Comparison of ENCODE assay signal across 17 cellular contexts in genomic region chr13:85586856-85587255, GRCh38.
DNase-seq lines count a peak whose midpoint lies in the region; ATAC-seq and TF ChIP-seq lines count a peak whose summit lies in the region.
"Had no signal": no experiment of that assay in that cellular context is flagged by ENCODE, and none has a peak within 500 bp of the region (broad histone marks: within the 10 kb centered on the region; RNA-seq: fewer than 3 reads in every experiment).

No MANE protein-coding gene starts in this region.

- no peak for ATAC-seq in HG02759 (IDR thresholded peaks at IDR 0.05; ENCODE audit: unreplicated experiment)
- ATAC-seq: HCT116, HepG2, K562, Right ventricle myocardium inferior had no signal

- intact Hi-C loops in posterior cingulate gyrus (cut with DNase I), result no loop called here

- H3K4me1 Mint-ChIP-seq in HFFc6 (ENCODE audit: low read depth), result peaks cover 40% of the 10 kb centered on the region

- TF ChIP-seq CTCF in 22Rv1 (IDR thresholded peaks at IDR 0.05), result no peak
- no peak for TF ChIP-seq CTCF in HFFc6 (IDR thresholded peaks at IDR 0.05)
- no peak for TF ChIP-seq CTCF in RWPE1 (conservative IDR thresholded peaks at IDR 0.05; ENCODE audit: low read depth)

- peaks cover 3% of the 10 kb centered on the region for H3K27me3 Mint-ChIP-seq in HFFc6 (ENCODE audit: insufficient read depth)

- peak overlapping the region; percentile 40 for H3K27ac Mint-ChIP-seq in HFFc6

- DNase-seq in HFFc6, result no peak
- DNase-seq in RWPE1 (ENCODE audit: low spot score), result peak; percentile 12
- no peak for DNase-seq in epithelial cell of prostate (ENCODE audit: low read depth, low spot score)
- no peak for DNase-seq in NCI-H69 (lab: John Stamatoyannopoulos, UW)
- no peak for DNase-seq in 8988T
- no peak for DNase-seq in posterior cingulate gyrus
- DNase-seq: DMS153, DND-41, NCI-H2029, NCI-H446 treated with DMSO at 0.1 percent for 48 hours, NCI-H526 treated with DMSO at 0.1 percent for 48 hours had no signal

- H3K27ac ChIP-seq in 22Rv1, result peak overlapping the region; percentile 48
- no peak overlapping the region for H3K27ac ChIP-seq in RWPE1
- H3K27ac ChIP-seq in epithelial cell of prostate, result peak overlapping the region; percentile 93

- POLR2A ChIA-PET in RWPE1 (lab: Yijun Ruan, JAX; ENCODE audit: low non-redundant PET), result no interaction called here

- peaks cover 11% of the 10 kb centered on the region for H3K9me3 Mint-ChIP-seq in HFFc6

- H3K36me3 Mint-ChIP-seq in HFFc6 (ENCODE audit: low read depth), result peaks cover 10% of the 10 kb centered on the region; the same call in 1 of the 2 replicates

- no peak overlapping the region for H3K4me3 Mint-ChIP-seq in HFFc6

- CTCF ChIA-PET in RWPE1 (lab: Yijun Ruan, JAX), result interaction anchor here (0.6 kb wide), 1 partner anchor 248 kb away, joined by 3 read pairs; no protein-coding TSS in a partner anchor
